ENCODE assay signal across 26 cellular contexts in the genomic region with DNA sequence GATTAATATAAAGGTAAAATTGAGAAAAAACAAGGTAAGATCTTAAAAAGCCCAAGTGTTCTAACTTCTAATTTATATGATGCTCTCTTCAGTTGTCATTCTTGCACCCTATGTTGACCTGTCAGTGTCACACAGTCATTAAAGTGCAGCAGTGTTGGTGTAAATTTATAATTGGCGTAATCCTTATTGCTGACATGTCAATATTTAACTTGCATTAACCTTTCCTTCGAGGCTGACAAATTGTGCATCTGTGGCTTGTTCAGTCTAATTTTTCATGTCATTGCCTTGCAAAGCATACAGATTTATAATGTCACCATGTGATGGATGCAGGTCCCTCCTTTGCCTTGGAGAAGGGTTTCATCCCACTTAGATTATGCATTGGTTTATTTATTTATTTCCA.
"Had no signal": no experiment of that assay in that cellular context is flagged by ENCODE, and none has a peak within 500 bp of the region (broad histone marks: within the 10 kb centered on the region; RNA-seq: fewer than 3 reads in every experiment).

No MANE protein-coding gene starts in this region.

- H3K27ac ChIP-seq: coronary artery, epithelial cell of prostate, esophagus squamous epithelium, gastrocnemius medialis, heart right ventricle, left lung, lower lobe of right lung had no signal

- FAIRE-seq: colon, endometrium, islet of Langerhans, keratinocyte had no signal

- DNase-seq: dermis blood vessel endothelial cell; effector CD8-positive, alpha-beta T cell; effector memory CD8-positive, alpha-beta T cell; endodermal cell; erythroblast; esophagus squamous epithelium; foreskin fibroblast; foreskin melanocyte; gastrocnemius medialis; glutamatergic neuron; head of caudate nucleus; heart right ventricle; hippocampal formation; left cardiac atrium; left lung; left ventricle myocardium superior; lower lobe of right lung; mesenchymal stem cell; mucosa of descending colon had no signal

- H3K36me3 ChIP-seq: esophagus squamous epithelium, gastrocnemius medialis, heart right ventricle, left lung, lower lobe of right lung had no signal

- H3K27me3 ChIP-seq: esophagus squamous epithelium, gastrocnemius medialis, heart right ventricle, left lung had no signal

- ATAC-seq: effector memory CD8-positive, alpha-beta T cell; esophagus mucosa; gastrocnemius medialis; heart right ventricle; left cardiac atrium; left lung; left ventricle myocardium superior; lower lobe of right lung; mucosa of descending colon had no signal

- H3K9me3 ChIP-seq: esophagus squamous epithelium, gastrocnemius medialis, left lung, lower lobe of right lung, mucosa of descending colon had no signal

- H3K4me1 ChIP-seq: esophagus squamous epithelium, gastrocnemius medialis, heart right ventricle, left lung, lower lobe of right lung had no signal

- H3K4me3 ChIP-seq: coronary artery, esophagus squamous epithelium, gastrocnemius medialis, heart right ventricle, left lung, lower lobe of right lung, mucosa of descending colon had no signal
